2 cellular contexts compared by ENCODE assay signal in the genomic region with DNA sequence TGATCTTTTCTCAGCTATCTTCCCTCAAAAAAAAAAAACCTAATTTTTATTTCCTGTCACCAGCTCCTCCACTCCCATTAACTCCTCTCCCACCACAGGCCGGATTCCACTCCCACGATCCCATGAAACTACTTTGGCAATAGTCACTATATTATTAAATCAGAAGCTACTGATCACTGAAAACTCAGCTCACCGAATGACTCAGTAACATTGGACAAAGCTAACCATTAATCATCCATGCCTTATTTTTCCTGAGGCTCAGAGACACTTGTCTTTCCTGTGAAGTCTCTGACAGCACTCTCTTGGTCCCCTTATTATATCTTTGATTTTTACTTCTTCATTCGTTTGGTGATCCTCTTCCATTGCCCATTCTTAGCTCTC.
A peak's percentile ranks its signal among the peaks of the same experiment; 100 is the strongest.
TF ChIP-seq lines count a peak whose summit lies in the region.

No MANE protein-coding gene starts in this region.

TF ChIP-seq in A549, 52 proteins besides CTCF, POLR2A, EP300 and RAD21:
- TF ChIP-seq, protein P1, sequence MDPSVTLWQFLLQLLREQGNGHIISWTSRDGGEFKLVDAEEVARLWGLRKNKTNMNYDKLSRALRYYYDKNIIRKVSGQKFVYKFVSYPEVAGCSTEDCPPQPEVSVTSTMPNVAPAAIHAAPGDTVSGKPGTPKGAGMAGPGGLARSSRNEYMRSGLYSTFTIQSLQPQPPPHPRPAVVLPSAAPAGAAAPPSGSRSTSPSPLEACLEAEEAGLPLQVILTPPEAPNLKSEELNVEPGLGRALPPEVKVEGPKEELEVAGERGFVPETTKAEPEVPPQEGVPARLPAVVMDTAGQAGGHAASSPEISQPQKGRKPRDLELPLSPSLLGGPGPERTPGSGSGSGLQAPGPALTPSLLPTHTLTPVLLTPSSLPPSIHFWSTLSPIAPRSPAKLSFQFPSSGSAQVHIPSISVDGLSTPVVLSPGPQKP (IDR thresholded peaks at IDR 0.05; ENCODE audit: low read depth, low read length): no peak
- TF ChIP-seq NFE2L2 (conservative IDR thresholded peaks at IDR 0.05; ENCODE audit: low read length): no peak
- TF ChIP-seq ZSCAN20 (CRISPR knock-in tag; IDR thresholded peaks at IDR 0.05): no peak
- TF ChIP-seq, protein P2, sequence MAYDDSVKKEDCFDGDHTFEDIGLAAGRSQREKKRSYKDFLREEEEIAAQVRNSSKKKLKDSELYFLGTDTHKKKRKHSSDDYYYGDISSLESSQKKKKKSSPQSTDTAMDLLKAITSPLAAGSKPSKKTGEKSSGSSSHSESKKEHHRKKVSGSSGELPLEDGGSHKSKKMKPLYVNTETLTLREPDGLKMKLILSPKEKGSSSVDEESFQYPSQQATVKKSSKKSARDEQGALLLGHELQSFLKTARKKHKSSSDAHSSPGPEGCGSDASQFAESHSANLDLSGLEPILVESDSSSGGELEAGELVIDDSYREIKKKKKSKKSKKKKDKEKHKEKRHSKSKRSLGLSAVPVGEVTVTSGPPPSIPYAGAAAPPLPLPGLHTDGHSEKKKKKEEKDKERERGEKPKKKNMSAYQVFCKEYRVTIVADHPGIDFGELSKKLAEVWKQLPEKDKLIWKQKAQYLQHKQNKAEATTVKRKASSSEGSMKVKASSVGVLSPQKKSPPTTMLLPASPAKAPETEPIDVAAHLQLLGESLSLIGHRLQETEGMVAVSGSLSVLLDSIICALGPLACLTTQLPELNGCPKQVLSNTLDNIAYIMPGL (CRISPR knock-in tag; IDR thresholded peaks at IDR 0.05; ENCODE audit: borderline replicate concordance): no peak
- no peak for TF ChIP-seq ZC3H11A (IDR thresholded peaks at IDR 0.05)
- TF ChIP-seq CEBPB (IDR thresholded peaks at IDR 0.05): no peak
- TF ChIP-seq FOSB (CRISPR knock-in tag; IDR thresholded peaks at IDR 0.05): no peak
- TF ChIP-seq HEYL (CRISPR knock-in tag; IDR thresholded peaks at IDR 0.05): no peak
- no peak for TF ChIP-seq KDM1A (IDR thresholded peaks at IDR 0.05; ENCODE audit: low read depth)
- TF ChIP-seq PHF8 (IDR thresholded peaks at IDR 0.05; ENCODE audit: borderline replicate concordance, low read depth): no peak
- no peak for TF ChIP-seq TP53 (CRISPR knock-in tag; IDR thresholded peaks at IDR 0.05)
- TF ChIP-seq ESRRA (IDR thresholded peaks at IDR 0.05; ENCODE audit: borderline replicate concordance, low read length): no peak
- no peak for TF ChIP-seq MYC (IDR thresholded peaks at IDR 0.05; ENCODE audit: borderline replicate concordance, low read length)
- TF ChIP-seq, protein P3, sequence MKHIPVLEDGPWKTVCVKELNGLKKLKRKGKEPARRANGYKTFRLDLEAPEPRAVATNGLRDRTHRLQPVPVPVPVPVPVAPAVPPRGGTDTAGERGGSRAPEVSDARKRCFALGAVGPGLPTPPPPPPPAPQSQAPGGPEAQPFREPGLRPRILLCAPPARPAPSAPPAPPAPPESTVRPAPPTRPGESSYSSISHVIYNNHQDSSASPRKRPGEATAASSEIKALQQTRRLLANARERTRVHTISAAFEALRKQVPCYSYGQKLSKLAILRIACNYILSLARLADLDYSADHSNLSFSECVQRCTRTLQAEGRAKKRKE (CRISPR knock-in tag; IDR thresholded peaks at IDR 0.05; ENCODE audit: low read depth): no peak
- TF ChIP-seq RNF2 (IDR thresholded peaks at IDR 0.05; ENCODE audit: borderline replicate concordance, low read depth): no peak
- TF ChIP-seq, protein P4, sequence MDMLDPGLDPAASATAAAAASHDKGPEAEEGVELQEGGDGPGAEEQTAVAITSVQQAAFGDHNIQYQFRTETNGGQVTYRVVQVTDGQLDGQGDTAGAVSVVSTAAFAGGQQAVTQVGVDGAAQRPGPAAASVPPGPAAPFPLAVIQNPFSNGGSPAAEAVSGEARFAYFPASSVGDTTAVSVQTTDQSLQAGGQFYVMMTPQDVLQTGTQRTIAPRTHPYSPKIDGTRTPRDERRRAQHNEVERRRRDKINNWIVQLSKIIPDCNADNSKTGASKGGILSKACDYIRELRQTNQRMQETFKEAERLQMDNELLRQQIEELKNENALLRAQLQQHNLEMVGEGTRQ (IDR thresholded peaks at IDR 0.05): no peak
- TF ChIP-seq CHD2 (IDR thresholded peaks at IDR 0.05; ENCODE audit: low read length, partially characterized antibody): no peak
- no peak for TF ChIP-seq RFX5 (IDR thresholded peaks at IDR 0.05)
- TF ChIP-seq CHD4 (IDR thresholded peaks at IDR 0.05; ENCODE audit: borderline replicate concordance): no peak
TF ChIP-seq in A549: peak in this region for 0.

TF ChIP-seq in K562, 482 proteins besides CTCF, POLR2A, EP300 and RAD21:
- peak; percentile 47; the same call in 1 of the 2 replicates for TF ChIP-seq SMARCA4 (IDR thresholded peaks at IDR 0.05)
- TF ChIP-seq, protein P5, sequence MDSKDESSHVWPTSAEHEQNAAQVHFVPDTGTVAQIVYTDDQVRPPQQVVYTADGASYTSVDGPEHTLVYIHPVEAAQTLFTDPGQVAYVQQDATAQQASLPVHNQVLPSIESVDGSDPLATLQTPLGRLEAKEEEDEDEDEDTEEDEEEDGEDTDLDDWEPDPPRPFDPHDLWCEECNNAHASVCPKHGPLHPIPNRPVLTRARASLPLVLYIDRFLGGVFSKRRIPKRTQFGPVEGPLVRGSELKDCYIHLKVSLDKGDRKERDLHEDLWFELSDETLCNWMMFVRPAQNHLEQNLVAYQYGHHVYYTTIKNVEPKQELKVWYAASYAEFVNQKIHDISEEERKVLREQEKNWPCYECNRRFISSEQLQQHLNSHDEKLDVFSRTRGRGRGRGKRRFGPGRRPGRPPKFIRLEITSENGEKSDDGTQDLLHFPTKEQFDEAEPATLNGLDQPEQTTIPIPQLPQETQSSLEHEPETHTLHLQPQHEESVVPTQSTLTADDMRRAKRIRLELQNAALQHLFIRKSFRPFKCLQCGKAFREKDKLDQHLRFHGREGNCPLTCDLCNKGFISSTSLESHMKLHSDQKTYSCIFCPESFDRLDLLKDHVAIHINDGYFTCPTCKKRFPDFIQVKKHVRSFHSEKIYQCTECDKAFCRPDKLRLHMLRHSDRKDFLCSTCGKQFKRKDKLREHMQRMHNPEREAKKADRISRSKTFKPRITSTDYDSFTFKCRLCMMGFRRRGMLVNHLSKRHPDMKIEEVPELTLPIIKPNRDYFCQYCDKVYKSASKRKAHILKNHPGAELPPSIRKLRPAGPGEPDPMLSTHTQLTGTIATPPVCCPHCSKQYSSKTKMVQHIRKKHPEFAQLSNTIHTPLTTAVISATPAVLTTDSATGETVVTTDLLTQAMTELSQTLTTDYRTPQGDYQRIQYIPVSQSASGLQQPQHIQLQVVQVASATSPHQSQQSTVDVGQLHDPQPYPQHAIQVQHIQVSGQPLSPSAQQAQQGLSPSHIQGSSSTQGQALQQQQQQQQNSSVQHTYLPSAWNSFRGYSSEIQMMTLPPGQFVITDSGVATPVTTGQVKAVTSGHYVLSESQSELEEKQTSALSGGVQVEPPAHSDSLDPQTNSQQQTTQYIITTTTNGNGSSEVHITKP (IDR thresholded peaks at IDR 0.05; ENCODE audit: partially characterized antibody): no peak
- 0 out of 2 replicates have a peak, but pooled peaks have one; percentile 5 for TF ChIP-seq MAFG (tag; conservative IDR thresholded peaks at IDR 0.05)
- TF ChIP-seq NFYB (IDR thresholded peaks at IDR 0.05; ENCODE audit: extremely low read depth, insufficient read length): no peak
- no peak for TF ChIP-seq FOS (IDR thresholded peaks at IDR 0.05; ENCODE audit: extremely low read depth, insufficient read length)
- no peak for TF ChIP-seq HNRNPUL1 (IDR thresholded peaks at IDR 0.05; ENCODE audit: low read length)
- TF ChIP-seq NFRKB (IDR thresholded peaks at IDR 0.05; ENCODE audit: low read depth): peak; percentile 23; the same call in 1 of the 2 replicates
- TF ChIP-seq JUND (IDR thresholded peaks at IDR 0.05; ENCODE audit: borderline replicate concordance, low read depth, low read length): peak; percentile 31; the same call in 1 of the 2 replicates
- no peak for TF ChIP-seq JUND (tag; IDR thresholded peaks at IDR 0.05; ENCODE audit: borderline replicate concordance, low read depth, low read length)
- TF ChIP-seq XRCC5 (IDR thresholded peaks at IDR 0.05; ENCODE audit: low read depth, low read length): no peak
- TF ChIP-seq DPF2 (IDR thresholded peaks at IDR 0.05): peak; percentile 65; the same call in 1 of the 2 replicates
- peak; percentile 89 for TF ChIP-seq MEIS2 (IDR thresholded peaks at IDR 0.05; ENCODE audit: partially characterized antibody)
- TF ChIP-seq, protein P6, sequence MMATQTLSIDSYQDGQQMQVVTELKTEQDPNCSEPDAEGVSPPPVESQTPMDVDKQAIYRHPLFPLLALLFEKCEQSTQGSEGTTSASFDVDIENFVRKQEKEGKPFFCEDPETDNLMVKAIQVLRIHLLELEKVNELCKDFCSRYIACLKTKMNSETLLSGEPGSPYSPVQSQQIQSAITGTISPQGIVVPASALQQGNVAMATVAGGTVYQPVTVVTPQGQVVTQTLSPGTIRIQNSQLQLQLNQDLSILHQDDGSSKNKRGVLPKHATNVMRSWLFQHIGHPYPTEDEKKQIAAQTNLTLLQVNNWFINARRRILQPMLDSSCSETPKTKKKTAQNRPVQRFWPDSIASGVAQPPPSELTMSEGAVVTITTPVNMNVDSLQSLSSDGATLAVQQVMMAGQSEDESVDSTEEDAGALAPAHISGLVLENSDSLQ (IDR thresholded peaks at IDR 0.05): peak; percentile 83
- TF ChIP-seq, protein P7, sequence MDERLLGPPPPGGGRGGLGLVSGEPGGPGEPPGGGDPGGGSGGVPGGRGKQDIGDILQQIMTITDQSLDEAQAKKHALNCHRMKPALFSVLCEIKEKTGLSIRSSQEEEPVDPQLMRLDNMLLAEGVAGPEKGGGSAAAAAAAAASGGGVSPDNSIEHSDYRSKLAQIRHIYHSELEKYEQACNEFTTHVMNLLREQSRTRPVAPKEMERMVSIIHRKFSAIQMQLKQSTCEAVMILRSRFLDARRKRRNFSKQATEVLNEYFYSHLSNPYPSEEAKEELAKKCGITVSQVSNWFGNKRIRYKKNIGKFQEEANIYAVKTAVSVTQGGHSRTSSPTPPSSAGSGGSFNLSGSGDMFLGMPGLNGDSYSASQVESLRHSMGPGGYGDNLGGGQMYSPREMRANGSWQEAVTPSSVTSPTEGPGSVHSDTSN (CRISPR knock-in tag; IDR thresholded peaks at IDR 0.05; ENCODE audit: low read depth): no peak
- TF ChIP-seq, protein P7 (tag; conservative IDR thresholded peaks at IDR 0.05; ENCODE audit: low read depth): peak; percentile 85
- TF ChIP-seq, protein P8, sequence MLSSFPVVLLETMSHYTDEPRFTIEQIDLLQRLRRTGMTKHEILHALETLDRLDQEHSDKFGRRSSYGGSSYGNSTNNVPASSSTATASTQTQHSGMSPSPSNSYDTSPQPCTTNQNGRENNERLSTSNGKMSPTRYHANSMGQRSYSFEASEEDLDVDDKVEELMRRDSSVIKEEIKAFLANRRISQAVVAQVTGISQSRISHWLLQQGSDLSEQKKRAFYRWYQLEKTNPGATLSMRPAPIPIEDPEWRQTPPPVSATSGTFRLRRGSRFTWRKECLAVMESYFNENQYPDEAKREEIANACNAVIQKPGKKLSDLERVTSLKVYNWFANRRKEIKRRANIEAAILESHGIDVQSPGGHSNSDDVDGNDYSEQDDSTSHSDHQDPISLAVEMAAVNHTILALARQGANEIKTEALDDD (IDR thresholded peaks at IDR 0.05): 0 out of 2 replicates have a peak, but pooled peaks have one; percentile 7
- TF ChIP-seq BCOR (IDR thresholded peaks at IDR 0.05): no peak
- no peak for TF ChIP-seq ESRRA (IDR thresholded peaks at IDR 0.05; ENCODE audit: borderline replicate concordance, low read depth)
- TF ChIP-seq, protein P9, sequence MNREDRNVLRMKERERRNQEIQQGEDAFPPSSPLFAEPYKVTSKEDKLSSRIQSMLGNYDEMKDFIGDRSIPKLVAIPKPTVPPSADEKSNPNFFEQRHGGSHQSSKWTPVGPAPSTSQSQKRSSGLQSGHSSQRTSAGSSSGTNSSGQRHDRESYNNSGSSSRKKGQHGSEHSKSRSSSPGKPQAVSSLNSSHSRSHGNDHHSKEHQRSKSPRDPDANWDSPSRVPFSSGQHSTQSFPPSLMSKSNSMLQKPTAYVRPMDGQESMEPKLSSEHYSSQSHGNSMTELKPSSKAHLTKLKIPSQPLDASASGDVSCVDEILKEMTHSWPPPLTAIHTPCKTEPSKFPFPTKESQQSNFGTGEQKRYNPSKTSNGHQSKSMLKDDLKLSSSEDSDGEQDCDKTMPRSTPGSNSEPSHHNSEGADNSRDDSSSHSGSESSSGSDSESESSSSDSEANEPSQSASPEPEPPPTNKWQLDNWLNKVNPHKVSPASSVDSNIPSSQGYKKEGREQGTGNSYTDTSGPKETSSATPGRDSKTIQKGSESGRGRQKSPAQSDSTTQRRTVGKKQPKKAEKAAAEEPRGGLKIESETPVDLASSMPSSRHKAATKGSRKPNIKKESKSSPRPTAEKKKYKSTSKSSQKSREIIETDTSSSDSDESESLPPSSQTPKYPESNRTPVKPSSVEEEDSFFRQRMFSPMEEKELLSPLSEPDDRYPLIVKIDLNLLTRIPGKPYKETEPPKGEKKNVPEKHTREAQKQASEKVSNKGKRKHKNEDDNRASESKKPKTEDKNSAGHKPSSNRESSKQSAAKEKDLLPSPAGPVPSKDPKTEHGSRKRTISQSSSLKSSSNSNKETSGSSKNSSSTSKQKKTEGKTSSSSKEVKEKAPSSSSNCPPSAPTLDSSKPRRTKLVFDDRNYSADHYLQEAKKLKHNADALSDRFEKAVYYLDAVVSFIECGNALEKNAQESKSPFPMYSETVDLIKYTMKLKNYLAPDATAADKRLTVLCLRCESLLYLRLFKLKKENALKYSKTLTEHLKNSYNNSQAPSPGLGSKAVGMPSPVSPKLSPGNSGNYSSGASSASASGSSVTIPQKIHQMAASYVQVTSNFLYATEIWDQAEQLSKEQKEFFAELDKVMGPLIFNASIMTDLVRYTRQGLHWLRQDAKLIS (CRISPR knock-in tag; IDR thresholded peaks at IDR 0.05): no peak
- peak; percentile 10; the same call in 1 of the 2 replicates for TF ChIP-seq RBFOX2 (IDR thresholded peaks at IDR 0.05; ENCODE audit: low read depth, low read length)
- TF ChIP-seq FOSL1 (tag; conservative IDR thresholded peaks at IDR 0.05): peak; percentile 41; the same call in 1 of the 2 replicates
- TF ChIP-seq SMARCB1 (IDR thresholded peaks at IDR 0.05; ENCODE audit: insufficient read length, low read depth): no peak
- TF ChIP-seq MEF2A (IDR thresholded peaks at IDR 0.05; ENCODE audit: control insufficient read depth, low read depth, low read length): no peak
- peak; percentile 64 for TF ChIP-seq NFE2 (IDR thresholded peaks at IDR 0.05; ENCODE audit: low read depth)
- TF ChIP-seq HDAC6 (IDR thresholded peaks at IDR 0.05; ENCODE audit: low read depth, low read length): no peak
- TF ChIP-seq FOXK2 (conservative IDR thresholded peaks at IDR 0.05 in 1 of 2, IDR thresholded peaks at IDR 0.05 in 1 of 2; ENCODE audit: low read depth in 2 of 2): no peak
